Comparison of ENCODE assay signal across 15 cellular contexts in the genomic region with DNA sequence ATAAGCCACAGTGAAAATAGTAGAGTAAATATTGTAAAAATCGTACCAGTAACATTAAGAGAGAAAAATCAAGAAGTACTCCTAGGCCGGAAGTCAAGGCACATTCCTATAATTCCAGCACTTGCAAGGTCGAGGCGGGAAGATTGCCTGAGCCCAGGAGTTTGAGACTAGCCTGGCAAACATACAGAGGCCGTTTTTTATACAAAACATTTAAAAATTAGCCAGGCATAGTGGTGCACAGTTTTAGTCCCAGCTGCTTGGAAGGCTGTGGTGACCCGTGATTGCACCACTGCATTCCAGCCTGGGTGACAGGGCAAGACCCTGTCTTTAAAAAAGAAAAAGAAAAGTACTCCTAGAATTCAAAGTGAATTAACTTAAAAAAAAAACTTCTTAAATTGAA.
DNase-seq lines count a peak whose midpoint lies in the region; ATAC-seq and TF ChIP-seq lines count a peak whose summit lies in the region.
"Had no signal": no experiment of that assay in that cellular context is flagged by ENCODE, and none has a peak within 500 bp of the region (broad histone marks: within the 10 kb centered on the region; RNA-seq: fewer than 3 reads in every experiment).

No MANE protein-coding gene starts in this region.

- H3K4me2 ChIP-seq in fibroblast of lung (ENCODE audit: extremely low read depth, insufficient read depth, low read length) = no peak overlapping the region

- H3K4me1 ChIP-seq in fibroblast of lung (ENCODE audit: control insufficient read depth, extremely low read depth, insufficient read depth, low read length) = no peaks in the 10 kb centered on the region

- H3K4me1 Mint-ChIP-seq in nephron progenitor cell = peaks cover under 1% of the 10 kb centered on the region

- no peak overlapping the region for H3K9ac ChIP-seq in fibroblast of lung (ENCODE audit: insufficient read depth, low read length)

- H2AFZ ChIP-seq in fibroblast of lung (ENCODE audit: low read length) = no peak overlapping the region

- H3K36me3 Mint-ChIP-seq in nephron progenitor cell (ENCODE audit: low read depth) = no peaks in the 10 kb centered on the region

- no peaks in the 10 kb centered on the region for H3K9me3 ChIP-seq in fibroblast of lung (ENCODE audit: control insufficient read depth, insufficient read depth, low read depth, low read length)
- H3K9me3 ChIP-seq: thoracic aorta had no signal

- DNase-seq in DMS114 treated with DMSO at 0.1 percent for 48 hours (lab: John Stamatoyannopoulos, UW; ENCODE audit: unreplicated experiment) = peak; percentile 34
- no peak for DNase-seq in RWPE1 (ENCODE audit: low spot score)
- peak; percentile 13 to 74 for DNase-seq in fibroblast of lung (ENCODE audit: low read depth in 2 of 2)
- DNase-seq in nephron progenitor cell = peak; percentile 2
- no peak for DNase-seq in stimulated activated CD4-positive, alpha-beta T cell treated with anti-CD3 and anti-CD28 coated beads, Interleukin-4, amount 100 ng/mL, for 24 hours
- no peak for DNase-seq in NCI-H128 (lab: John Stamatoyannopoulos, UW; ENCODE audit: unreplicated experiment)
- DNase-seq: activated CD4-positive, alpha-beta T cell treated with anti-CD3 and anti-CD28 coated beads for 4 hours; activated naive CD4-positive, alpha-beta T cell treated with anti-CD3 and anti-CD28 coated beads, Interleukin-2, amount 50 U/mL, for 16 hours; effector memory CD4-positive, alpha-beta T cell; MV-4-11; NCI-H526 treated with DMSO at 0.1 percent for 48 hours; nucleus accumbens had no signal

- ATAC-seq in GM19452 (IDR thresholded peaks at IDR 0.05; ENCODE audit: unreplicated experiment) (no peak), GM21529 (IDR thresholded peaks at IDR 0.05; ENCODE audit: unreplicated experiment) (no peak)

- TF ChIP-seq CTCF in RWPE1 (conservative IDR thresholded peaks at IDR 0.05; ENCODE audit: low read depth) = no peak
- TF ChIP-seq CTCF in fibroblast of lung (conservative IDR thresholded peaks at IDR 0.05 in 1 of 2, IDR thresholded peaks at IDR 0.05 in 1 of 2; ENCODE audit: low read depth in 1 of 2, low read length in 2 of 2) = no peak
- no peak for TF ChIP-seq CTCF in nephron progenitor cell (IDR thresholded peaks at IDR 0.05)

- H3K4me3 Mint-ChIP-seq in nephron progenitor cell = no peak overlapping the region

- H3K27me3 ChIP-seq in fibroblast of lung (ENCODE audit: control insufficient read depth, insufficient read depth, low read length) = no peaks in the 10 kb centered on the region

- H3K27ac ChIP-seq in RWPE1 (peak overlapping the region; percentile 47; the same call in 1 of the 2 replicates), fibroblast of lung (ENCODE audit: insufficient read depth, low read length) (no peak overlapping the region)

- POLR2A ChIA-PET in RWPE1 (lab: Yijun Ruan, JAX; ENCODE audit: low non-redundant PET) = interaction anchor here (0.7 kb wide), 1 partner anchor 951 kb away, joined by 3 read pairs; no protein-coding TSS in a partner anchor

- H3K4me3 ChIP-seq in fibroblast of lung (replicated peaks in 1 of 4; ENCODE audit: control extremely low read depth in 1 of 4, insufficient read depth in 1 of 4, low read depth in 3 of 4, low read length in 4 of 4) = no peak overlapping the region
- H3K4me3 ChIP-seq: thoracic aorta had no signal

- peaks cover 3% of the 10 kb centered on the region for H3K9me3 Mint-ChIP-seq in nephron progenitor cell

- H3K27me3 Mint-ChIP-seq in nephron progenitor cell (ENCODE audit: low read depth, poor library complexity) = no peaks in the 10 kb centered on the region

- no peaks in the 10 kb centered on the region for H4K20me1 ChIP-seq in fibroblast of lung (ENCODE audit: control insufficient read depth, extremely low read depth, insufficient read depth, low read length)

- CTCF ChIA-PET in RWPE1 (lab: Yijun Ruan, JAX) = no interaction called here

- no peaks in the 10 kb centered on the region for H3K36me3 ChIP-seq in fibroblast of lung (ENCODE audit: control insufficient read depth, insufficient read depth, low read length)
- H3K36me3 ChIP-seq: thoracic aorta had no signal

- H3K79me2 ChIP-seq in fibroblast of lung (ENCODE audit: control insufficient read depth, insufficient read depth, low read length) = no peaks in the 10 kb centered on the region

- H3K27ac Mint-ChIP-seq in nephron progenitor cell = peak overlapping the region; percentile 10

Comparison
In these comparisons a context has a peak if more than half of its experiments do, and no peak if none do; other contexts are left out.
1. DNase-seq: peak in DMS114 treated with DMSO at 0.1 percent for 48 hours (single experiment), fibroblast of lung (2 of 2) and nephron progenitor cell (single experiment); none in RWPE1 (single experiment), stimulated activated CD4-positive, alpha-beta T cell treated with anti-CD3 and anti-CD28 coated beads, Interleukin-4, amount 100 ng/mL, for 24 hours (single experiment) and NCI-H128 (single experiment).